ENCODE assay signal across 18 cellular contexts in the genomic region with DNA sequence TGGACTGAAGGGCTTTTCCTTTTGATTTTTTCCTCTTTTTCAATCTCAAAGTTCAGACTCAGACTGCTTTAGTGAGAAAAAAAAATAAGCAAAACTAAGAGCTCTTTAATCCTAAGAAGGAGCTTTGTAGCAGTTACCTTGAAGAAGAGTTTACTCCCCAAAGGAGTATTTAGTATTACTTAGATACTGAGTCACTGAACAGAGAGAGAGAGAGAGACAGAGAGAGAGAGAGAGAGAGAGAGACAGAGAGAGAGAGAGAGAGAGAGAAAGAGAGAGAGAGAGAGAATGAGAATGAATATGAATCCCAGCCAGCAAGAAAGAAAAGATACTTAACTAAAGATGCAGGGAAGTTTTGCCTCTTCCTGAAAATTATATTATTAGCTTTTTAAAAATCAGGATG. TPM values are rescaled to one million over a fixed set of nuclear protein-coding genes. Genes with fewer than 3 reads are reported as not detected.
DNase-seq lines count a peak whose midpoint lies in the region; ATAC-seq and TF ChIP-seq lines count a peak whose summit lies in the region.
"Had no signal": no experiment of that assay in that cellular context is flagged by ENCODE, and none has a peak within 500 bp of the region (broad histone marks: within the 10 kb centered on the region; RNA-seq: fewer than 3 reads in every experiment).

No MANE protein-coding gene starts in this region.

- H2AFZ ChIP-seq in hepatocyte = no peak overlapping the region

- intact Hi-C loops in sigmoid colon (cut with DNase I) = no loop called here

- TF ChIP-seq CTCF in DOHH2 (IDR thresholded peaks at IDR 0.05; ENCODE audit: low read depth, low read length, poor library complexity, severe bottlenecking) = no peak
- TF ChIP-seq CTCF in brain (conservative IDR thresholded peaks at IDR 0.05) = no peak
- TF ChIP-seq CTCF in hepatocyte (IDR thresholded peaks at IDR 0.05; ENCODE audit: poor library complexity) = no peak
- no peak for TF ChIP-seq CTCF in sigmoid colon (IDR thresholded peaks at IDR 0.05)

- H3K27ac ChIP-seq in DOHH2 (ENCODE audit: low read depth, low read length) (peak overlapping the region; percentile 34), hepatocyte (peak overlapping the region; percentile 32), sigmoid colon (peak overlapping the region; percentile 38 to 63 (median 51))
- H3K27ac ChIP-seq: KMS-11 had no signal

- H3K36me3 Mint-ChIP-seq in brain = no peaks in the 10 kb centered on the region
- H3K36me3 Mint-ChIP-seq: CD4-positive, alpha-beta memory T cell; stimulated activated memory B cell treated with anti-CD40 and anti-IgM and Interleukin-4, amounts not matched to agents 10 μg/mL and 1 μg/mL and 100 μg/mL, for 72 hours had no signal

- no peak for TF ChIP-seq POLR2A in sigmoid colon (IDR thresholded peaks at IDR 0.05)

- no peaks in the 10 kb centered on the region for H3K9me2 ChIP-seq in DOHH2 (replicated peaks; ENCODE audit: control insufficient read depth, low read length)
- no peaks in the 10 kb centered on the region for H3K9me2 ChIP-seq in hepatocyte (replicated peaks; ENCODE audit: insufficient read depth)

- H3K4me1 ChIP-seq in DOHH2 (ENCODE audit: control insufficient read depth, low read length) (peaks cover 27% of the 10 kb centered on the region), hepatocyte (ENCODE audit: insufficient read depth) (no peaks in the 10 kb centered on the region), sigmoid colon (peaks cover 0 to 8% (median 0%) of the 10 kb centered on the region in 4 donors)

- H3K36me3 ChIP-seq in DOHH2 (ENCODE audit: control insufficient read depth, low read length) (no peaks in the 10 kb centered on the region), hepatocyte (replicated peaks; ENCODE audit: insufficient read depth, low read depth) (no peaks in the 10 kb centered on the region), sigmoid colon (no peaks in the 10 kb centered on the region)
- H3K36me3 ChIP-seq: upper lobe of left lung had no signal

- H3K4me3 Mint-ChIP-seq in brain = peak overlapping the region in 4 of 5 experiments; percentile 26 to 85 (median 60)
- H3K4me3 Mint-ChIP-seq: activated naive CD4-positive, alpha-beta T cell treated with anti-CD3 and anti-CD28 coated beads for 36 hours; CD4-positive, alpha-beta memory T cell; stimulated activated memory B cell treated with anti-CD40 and anti-IgM and Interleukin-4, amounts not matched to agents 10 μg/mL and 1 μg/mL and 100 μg/mL, for 72 hours had no signal

- H3K27me3 Mint-ChIP-seq in brain = no peaks in the 10 kb centered on the region
- H3K27me3 Mint-ChIP-seq: CD4-positive, alpha-beta memory T cell; stimulated activated memory B cell treated with anti-CD40 and anti-IgM and Interleukin-4, amounts not matched to agents 10 μg/mL and 1 μg/mL and 100 μg/mL, for 72 hours had no signal

- DNase-seq in hepatocyte (ENCODE audit: low spot score) (no peak), sigmoid colon (no peak), NCI-H1694 treated with DMSO at 0.1 percent for 48 hours (lab: John Stamatoyannopoulos, UW) (no peak), left lobe of liver (ENCODE audit: low spot score) (no peak), cerebellar nuclear complex (lab: John Stamatoyannopoulos, UW) (no peak)
- DNase-seq in effector CD8-positive, alpha-beta T cell (lab: John Stamatoyannopoulos, UW) = no peak
- DNase-seq: activated CD4-positive, alpha-beta T cell treated with anti-CD3 and anti-CD28 coated beads, Interleukin-2, amount 50 U/mL, for 1 hour; activated naive CD4-positive, alpha-beta T cell treated with anti-CD3 and anti-CD28 coated beads for 36 hours; CD4-positive, alpha-beta memory T cell; DMS53; H7; NCI-H2171 treated with DMSO at 0.1 percent for 48 hours; SW 1271; upper lobe of left lung had no signal

- H3K79me2 ChIP-seq in DOHH2 (ENCODE audit: control insufficient read depth, low read length) = no peaks in the 10 kb centered on the region
- no peaks in the 10 kb centered on the region for H3K79me2 ChIP-seq in hepatocyte

- no peaks in the 10 kb centered on the region for H4K20me1 ChIP-seq in DOHH2 (ENCODE audit: control insufficient read depth, insufficient read depth, low read depth, low read length)
- H4K20me1 ChIP-seq in hepatocyte (ENCODE audit: insufficient read depth, poor library complexity, severe bottlenecking) = no peaks in the 10 kb centered on the region

- H3K4me2 ChIP-seq in DOHH2 (ENCODE audit: low read length) (peak overlapping the region; percentile 75), hepatocyte (peak overlapping the region; percentile 36)
- H3K4me2 ChIP-seq: KMS-11 had no signal

- peak overlapping the region in 3 of 5 experiments; percentile 32 to 84 (median 68) for H3K27ac Mint-ChIP-seq in brain
- H3K27ac Mint-ChIP-seq: activated naive CD4-positive, alpha-beta T cell treated with anti-CD3 and anti-CD28 coated beads for 36 hours; CD4-positive, alpha-beta memory T cell; stimulated activated memory B cell treated with anti-CD40 and anti-IgM and Interleukin-4, amounts not matched to agents 10 μg/mL and 1 μg/mL and 100 μg/mL, for 72 hours had no signal

- no peak for TF ChIP-seq EP300 in sigmoid colon (IDR thresholded peaks at IDR 0.05)

- H3K4me3 ChIP-seq in DOHH2 (ENCODE audit: low read length) = peak overlapping the region; percentile 45
- H3K4me3 ChIP-seq in hepatocyte = no peak overlapping the region
- H3K4me3 ChIP-seq in sigmoid colon = peak overlapping the region in 3 of 4 donors; percentile 20 to 35 (median 31)

- H3K27me3 ChIP-seq in DOHH2 (ENCODE audit: control insufficient read depth, low read length) = no peaks in the 10 kb centered on the region
- no peaks in the 10 kb centered on the region for H3K27me3 ChIP-seq in hepatocyte
- H3K27me3 ChIP-seq in sigmoid colon = no peaks in the 10 kb centered on the region
- H3K27me3 ChIP-seq: upper lobe of left lung had no signal

- H3K9me3 ChIP-seq in DOHH2 (ENCODE audit: control insufficient read depth, insufficient read depth, low read length) (no peaks in the 10 kb centered on the region), hepatocyte (ENCODE audit: low read depth) (no peaks in the 10 kb centered on the region), sigmoid colon (no peaks in the 10 kb centered on the region)
- H3K9me3 ChIP-seq: upper lobe of left lung had no signal

- H3K4me1 Mint-ChIP-seq in brain = peaks cover 29% of the 10 kb centered on the region
- H3K4me1 Mint-ChIP-seq: CD4-positive, alpha-beta memory T cell; stimulated activated memory B cell treated with anti-CD40 and anti-IgM and Interleukin-4, amounts not matched to agents 10 μg/mL and 1 μg/mL and 100 μg/mL, for 72 hours had no signal

- peaks cover 2% of the 10 kb centered on the region; the same call in 1 of the 2 replicates for H3F3A ChIP-seq in DOHH2 (ENCODE audit: control insufficient read depth, insufficient read depth)

- H3K9me3 Mint-ChIP-seq in brain = no peaks in the 10 kb centered on the region
- H3K9me3 Mint-ChIP-seq: activated naive CD4-positive, alpha-beta T cell treated with anti-CD3 and anti-CD28 coated beads for 36 hours had no signal

- ATAC-seq in left lobe of liver = no peak
- ATAC-seq: stimulated activated memory B cell treated with anti-CD40 and anti-IgM and Interleukin-4, amounts not matched to agents 10 μg/mL and 1 μg/mL and 100 μg/mL, for 72 hours had no signal

RNA-seq across cellular contexts. Expression of a gene that starts 0.3 kb away (rescaled TPM):
- 1.7 TPM for polyA plus RNA-seq in brain (ENCODE audit: insufficient read depth, low read depth, low replicate concordance)
- total RNA-seq in hepatocyte = 6.6 and 9.2 TPM in 2 replicates
- 1.4 and 3.0 TPM in 2 replicates for polyA plus RNA-seq in hepatocyte
- 10 to 100 TPM in 1 of 4 donors, 1 to 10 TPM in 3; 6.8 to 13.3 (median 8.1) TPM for total RNA-seq in sigmoid colon
- polyA plus RNA-seq in sigmoid colon = 1 to 10 TPM in 1 of 3 donors, under 1 TPM in 1, not detected in 1; 0.50 to 1.2 TPM
- total RNA-seq in left lobe of liver = 0.48 TPM
- total RNA-seq: activated naive CD4-positive, alpha-beta T cell treated with anti-CD3 and anti-CD28 coated beads for 36 hours; CD4-positive, alpha-beta memory T cell had no signal
- polyA plus RNA-seq: CD4-positive, alpha-beta memory T cell had no signal
